ENCODE assay signal across 14 cellular contexts in genomic region chr20:48983423-48984400, GRCh38.
DNase-seq lines count a peak whose midpoint lies in the region; ATAC-seq and TF ChIP-seq lines count a peak whose summit lies in the region.
"Had no signal": no experiment of that assay in that cellular context is flagged by ENCODE, and none has a peak within 500 bp of the region (broad histone marks: within the 10 kb centered on the region; RNA-seq: fewer than 3 reads in every experiment).

No MANE protein-coding gene starts in this region.

- H3K4me3 ChIP-seq in HEK293 (ENCODE audit: low read depth, low read length) = no peak overlapping the region
- no peak overlapping the region for H3K4me3 ChIP-seq in adrenal gland
- H3K4me3 ChIP-seq: GM12878, SJSA1 had no signal

- POLR2A ChIA-PET in HEK293 (lab: Yijun Ruan, JAX) = no interaction called here
- POLR2A ChIA-PET in GM10248 (lab: Yijun Ruan, JAX) = no interaction called here

- DNase-seq in adrenal gland = peak; percentile 83 to 96 (median 91)
- peak; percentile 35 for DNase-seq in left ventricle myocardium superior
- no peak for DNase-seq in stimulated activated naive B cell treated with anti-CD40 and anti-IgM and Interleukin-4, amounts not matched to agents 10 μg/mL and 1 μg/mL and 100 μg/mL, for 72 hours
- no peak for DNase-seq in GM10248 (ENCODE audit: extremely low spot score)
- no peak for DNase-seq in central memory CD4-positive, alpha-beta T cell
- DNase-seq in activated T-helper 2 cell treated with anti-CD3 and anti-CD28 coated beads, Interferon-gamma antibody, Interleukin-2, Interleukin-4, amounts not matched to agents 10 μg/mL and 5 μg/mL and 100 μg/mL, durations not matched to agents 14 hours and 24 hours and 36 hours (ENCODE audit: low spot score) = no peak
- DNase-seq in activated CD8-positive, alpha-beta memory T cell treated with anti-CD3 and anti-CD28 coated beads for 24 hours = no peak
- DNase-seq: activated T-cell treated with anti-CD3 and anti-CD28 coated beads for 4 hours, NCI-H1105 had no signal

- H3K27ac Mint-ChIP-seq in stimulated activated naive B cell treated with anti-CD40 and anti-IgM and Interleukin-4, amounts not matched to agents 10 μg/mL and 1 μg/mL and 100 μg/mL, for 72 hours = peak overlapping the region; percentile 16
- no peak overlapping the region for H3K27ac Mint-ChIP-seq in activated T-helper 2 cell treated with anti-CD3 and anti-CD28 coated beads, Interferon-gamma antibody, Interleukin-2, Interleukin-4, amounts not matched to agents 10 μg/mL and 5 μg/mL and 100 μg/mL, durations not matched to agents 14 hours and 24 hours and 36 hours
- H3K27ac Mint-ChIP-seq: stimulated activated effector memory CD8-positive, alpha-beta T cell treated with anti-CD3 and anti-CD28 coated beads, Interleukin-12 subunit alpha, Interleukin-12 subunit beta, amount 100 ng/mL, for 72 hours had no signal

- H3K36me3 Mint-ChIP-seq in stimulated activated naive B cell treated with anti-CD40 and anti-IgM and Interleukin-4, amounts not matched to agents 10 μg/mL and 1 μg/mL and 100 μg/mL, for 72 hours = peaks cover 60 to 74% of the 10 kb centered on the region in 2 donors
- peaks cover 75% of the 10 kb centered on the region for H3K36me3 Mint-ChIP-seq in activated T-helper 2 cell treated with anti-CD3 and anti-CD28 coated beads, Interferon-gamma antibody, Interleukin-2, Interleukin-4, amounts not matched to agents 10 μg/mL and 5 μg/mL and 100 μg/mL, durations not matched to agents 14 hours and 24 hours and 36 hours (ENCODE audit: low read depth)

- CTCF ChIA-PET in HEK293 (lab: Yijun Ruan, JAX) (interaction anchor here (0.5 kb wide), 1 partner anchor 261 kb away, joined by 5 read pairs; no protein-coding TSS in a partner anchor), GM10248 (lab: Yijun Ruan, JAX) (interaction anchor here (0.9 to 2.4 kb wide), 6 partner anchors 9 to 34 kb away, joined by 3 to 5 read pairs (median 4); no protein-coding TSS in a partner anchor)

- H3K9me3 ChIP-seq in HEK293 (ENCODE audit: control insufficient read depth, insufficient read depth, low read depth, low read length) (no peaks in the 10 kb centered on the region), adrenal gland (replicated peaks in 1 of 3) (no peaks in the 10 kb centered on the region)
- H3K9me3 ChIP-seq: SJSA1 had no signal

- peaks cover 4 to 5% of the 10 kb centered on the region in 2 donors for H3K4me1 Mint-ChIP-seq in stimulated activated naive B cell treated with anti-CD40 and anti-IgM and Interleukin-4, amounts not matched to agents 10 μg/mL and 1 μg/mL and 100 μg/mL, for 72 hours
- H3K4me1 Mint-ChIP-seq in activated T-helper 2 cell treated with anti-CD3 and anti-CD28 coated beads, Interferon-gamma antibody, Interleukin-2, Interleukin-4, amounts not matched to agents 10 μg/mL and 5 μg/mL and 100 μg/mL, durations not matched to agents 14 hours and 24 hours and 36 hours (ENCODE audit: low read depth) = no peaks in the 10 kb centered on the region

- ATAC-seq in left ventricle myocardium superior = peak; percentile 98
- ATAC-seq in stimulated activated naive B cell treated with anti-CD40 and anti-IgM and Interleukin-4, amounts not matched to agents 10 μg/mL and 1 μg/mL and 100 μg/mL, for 72 hours (replicated peaks) = no peak
- ATAC-seq: GM12878; stimulated activated effector memory CD8-positive, alpha-beta T cell treated with anti-CD3 and anti-CD28 coated beads, Interleukin-12 subunit alpha, Interleukin-12 subunit beta, amount 100 ng/mL, for 72 hours had no signal

- H3K4me1 ChIP-seq in HEK293 (ENCODE audit: control insufficient read depth, insufficient read depth, low read length) (no peaks in the 10 kb centered on the region), adrenal gland (replicated peaks in 1 of 2) (peaks cover 6 to 13% of the 10 kb centered on the region in 2 donors)
- H3K4me1 ChIP-seq: parathyroid adenoma had no signal

- 0 out of 2 replicates have a peak overlapping the region, but pooled peaks have one; percentile 7 for H3K27ac ChIP-seq in HEK293 (ENCODE audit: extremely low read depth, low read depth, low read length)
- peak overlapping the region; percentile 42 to 84 (median 76) for H3K27ac ChIP-seq in adrenal gland
- H3K27ac ChIP-seq: parathyroid adenoma, SJSA1 had no signal

- H3K27me3 Mint-ChIP-seq in stimulated activated naive B cell treated with anti-CD40 and anti-IgM and Interleukin-4, amounts not matched to agents 10 μg/mL and 1 μg/mL and 100 μg/mL, for 72 hours = no peaks in the 10 kb centered on the region
- H3K27me3 Mint-ChIP-seq in activated T-helper 2 cell treated with anti-CD3 and anti-CD28 coated beads, Interferon-gamma antibody, Interleukin-2, Interleukin-4, amounts not matched to agents 10 μg/mL and 5 μg/mL and 100 μg/mL, durations not matched to agents 14 hours and 24 hours and 36 hours (ENCODE audit: low read depth) = no peaks in the 10 kb centered on the region

- H3K36me3 ChIP-seq in HEK293 (ENCODE audit: control insufficient read depth in 2 of 2, insufficient read depth in 1 of 2, low read length in 2 of 2) = peaks cover 6 to 62% of the 10 kb centered on the region in 2 experiments; a peak in 2 of 3 replicates
- H3K36me3 ChIP-seq in adrenal gland (replicated peaks in 1 of 2) = peaks cover 0 to 54% of the 10 kb centered on the region in 2 donors

- no peak for TF ChIP-seq CTCF in HEK293 (tag by site-specific recombination; IDR thresholded peaks at IDR 0.05)
- TF ChIP-seq CTCF in adrenal gland (IDR thresholded peaks at IDR 0.05) = peak in 2 of 6 experiments; percentile 3 to 17
- TF ChIP-seq CTCF in GM10248 (IDR thresholded peaks at IDR 0.05; ENCODE audit: control extremely low read depth, extremely low read depth, low read depth, missing control alignments) = no peak

- H3K27me3 ChIP-seq in adrenal gland = no peaks in the 10 kb centered on the region
- H3K27me3 ChIP-seq: SJSA1 had no signal

- H3K9me3 Mint-ChIP-seq in stimulated activated naive B cell treated with anti-CD40 and anti-IgM and Interleukin-4, amounts not matched to agents 10 μg/mL and 1 μg/mL and 100 μg/mL, for 72 hours = peaks cover 0 to 4% of the 10 kb centered on the region in 2 donors
- H3K9me3 Mint-ChIP-seq in activated T-helper 2 cell treated with anti-CD3 and anti-CD28 coated beads, Interferon-gamma antibody, Interleukin-2, Interleukin-4, amounts not matched to agents 10 μg/mL and 5 μg/mL and 100 μg/mL, durations not matched to agents 14 hours and 24 hours and 36 hours = no peaks in the 10 kb centered on the region
- H3K9me3 Mint-ChIP-seq: stimulated activated effector memory CD8-positive, alpha-beta T cell treated with anti-CD3 and anti-CD28 coated beads, Interleukin-12 subunit alpha, Interleukin-12 subunit beta, amount 100 ng/mL, for 72 hours had no signal

- no peak for TF ChIP-seq POLR2A in adrenal gland (IDR thresholded peaks at IDR 0.05)

- intact Hi-C loops in adrenal gland (cut with DNase I) (no loop called here), left ventricle myocardium superior (cut with micrococcal nuclease) (no loop called here)
- intact Hi-C loops in activated T-helper 2 cell treated with anti-CD3 and anti-CD28 coated beads, Interferon-gamma antibody, Interleukin-2, Interleukin-4, amounts not matched to agents 10 μg/mL and 5 μg/mL and 100 μg/mL, durations not matched to agents 14 hours and 24 hours and 36 hours (cut with micrococcal nuclease) = no loop called here

- WGBS in adrenal gland, 4 donors = 40 to 60% (median 43%) methylated on average over 5 of the region's 5 CpGs

- no peak overlapping the region for H3K4me3 Mint-ChIP-seq in stimulated activated naive B cell treated with anti-CD40 and anti-IgM and Interleukin-4, amounts not matched to agents 10 μg/mL and 1 μg/mL and 100 μg/mL, for 72 hours
- no peak overlapping the region for H3K4me3 Mint-ChIP-seq in activated T-helper 2 cell treated with anti-CD3 and anti-CD28 coated beads, Interferon-gamma antibody, Interleukin-2, Interleukin-4, amounts not matched to agents 10 μg/mL and 5 μg/mL and 100 μg/mL, durations not matched to agents 14 hours and 24 hours and 36 hours (ENCODE audit: low read depth)
- H3K4me3 Mint-ChIP-seq: stimulated activated effector memory CD8-positive, alpha-beta T cell treated with anti-CD3 and anti-CD28 coated beads, Interleukin-12 subunit alpha, Interleukin-12 subunit beta, amount 100 ng/mL, for 72 hours had no signal

TF ChIP-seq in HEK293, 187 proteins besides CTCF, POLR2A, EP300 and RAD21 (continues in another document):
- TF ChIP-seq ZIC2 (tag by site-specific recombination; IDR thresholded peaks at IDR 0.05) (no peak), ZBTB48 (tag by site-specific recombination; IDR thresholded peaks at IDR 0.05) (peak; percentile 75), ZNF2 (tag by site-specific recombination; IDR thresholded peaks at IDR 0.05) (no peak), ZNF600 (tag by site-specific recombination; IDR thresholded peaks at IDR 0.05) (peak; percentile 78), SP7 (tag by site-specific recombination; IDR thresholded peaks at IDR 0.05) (peak; percentile 58), ZXDB (tag by site-specific recombination; IDR thresholded peaks at IDR 0.05) (0 out of 2 replicates have a peak, but pooled peaks have one; percentile 12), PRDM10 (tag by site-specific recombination; IDR thresholded peaks at IDR 0.05) (0 out of 2 replicates have a peak, but pooled peaks have one; percentile 28)

Comparison
In these comparisons a context has a peak if more than half of its experiments do, and no peak if none do; other contexts are left out.
1. DNase-seq: peak in adrenal gland (7 of 7) and left ventricle myocardium superior (single experiment); none in stimulated activated naive B cell treated with anti-CD40 and anti-IgM and Interleukin-4, amounts not matched to agents 10 μg/mL and 1 μg/mL and 100 μg/mL, for 72 hours (single experiment), GM10248 (single experiment), central memory CD4-positive, alpha-beta T cell (single experiment), activated T-helper 2 cell treated with anti-CD3 and anti-CD28 coated beads, Interferon-gamma antibody, Interleukin-2, Interleukin-4, amounts not matched to agents 10 μg/mL and 5 μg/mL and 100 μg/mL, durations not matched to agents 14 hours and 24 hours and 36 hours (single experiment) and activated CD8-positive, alpha-beta memory T cell treated with anti-CD3 and anti-CD28 coated beads for 24 hours (single experiment).